In genomic region chr4:83503974-83504373, GRCh38 we compare ENCODE assay signal across 19 cellular contexts. TPM values are rescaled to one million over a fixed set of nuclear protein-coding genes. Genes with fewer than 3 reads are reported as not detected.
DNase-seq lines count a peak whose midpoint lies in the region; ATAC-seq and TF ChIP-seq lines count a peak whose summit lies in the region.
"Had no signal": no experiment of that assay in that cellular context is flagged by ENCODE, and none has a peak within 500 bp of the region (broad histone marks: within the 10 kb centered on the region; RNA-seq: fewer than 3 reads in every experiment).

No MANE protein-coding gene starts in this region.

- H3K9ac ChIP-seq in mammary epithelial cell (ENCODE audit: insufficient read depth, low read length), result no peak overlapping the region
- H3K9ac ChIP-seq in OCI-LY3 (ENCODE audit: low read length), result no peak overlapping the region
- H3K9ac ChIP-seq: KMS-11, neural progenitor cell had no signal

- CTCF ChIA-PET in mammary epithelial cell (lab: Charles Lee; ENCODE audit: low non-redundant PET), result no interaction called here
- CTCF ChIA-PET in MCF 10A (lab: Yijun Ruan, JAX), result interaction anchor here (0.6 kb wide), 2 partner anchors 167 to 1458 kb away, joined by 3 to 4 read pairs; no protein-coding TSS in a partner anchor

- H3K9me3 ChIP-seq in mammary epithelial cell (replicated peaks; ENCODE audit: insufficient read depth, low read length) (no peaks in the 10 kb centered on the region), OCI-LY3 (ENCODE audit: insufficient read depth, low read length) (no peaks in the 10 kb centered on the region), thyroid gland (no peaks in the 10 kb centered on the region)
- H3K9me3 ChIP-seq: breast epithelium, gastroesophageal sphincter, stomach had no signal

- H3K4me3 Mint-ChIP-seq in MCF 10A (ENCODE audit: unreplicated experiment), result no peak overlapping the region
- no peak overlapping the region for H3K4me3 Mint-ChIP-seq in activated naive CD4-positive, alpha-beta T cell treated with anti-CD3 and anti-CD28 coated beads, Interleukin-2, amount 50 U/mL, for 24 hours
- no peak overlapping the region for H3K4me3 Mint-ChIP-seq in glutamatergic neuron (ENCODE audit: unreplicated experiment)
- H3K4me3 Mint-ChIP-seq: neural progenitor cell had no signal

- dilution Hi-C loops in mammary epithelial cell (cut with HindIII; ENCODE audit: low sequenced_read_pairs), result loop anchor here (5.0 to 10.0 kb wide), 2 partner anchors 61 to 133 kb away; no protein-coding TSS in a partner anchor

- no peak for TF ChIP-seq POLR2A in thyroid gland (IDR thresholded peaks at IDR 0.05)

- H3K4me1 ChIP-seq in mammary epithelial cell (ENCODE audit: insufficient read depth, low read length), result no peaks in the 10 kb centered on the region
- peaks cover 8% of the 10 kb centered on the region for H3K4me1 ChIP-seq in OCI-LY3 (ENCODE audit: low read length)
- peaks cover 0 to 8% of the 10 kb centered on the region in 2 donors for H3K4me1 ChIP-seq in thyroid gland
- H3K4me1 ChIP-seq: breast epithelium, gastroesophageal sphincter, neural progenitor cell, stomach had no signal

- BruUV-seq in mammary epithelial cell (replicated peaks; lab: Mats Ljungman, UMichigan) (no TSS peak), MCF 10A (replicated peaks; lab: Mats Ljungman, UMichigan) (no TSS peak)

- no peaks in the 10 kb centered on the region for H3K4me1 Mint-ChIP-seq in MCF 10A (ENCODE audit: insufficient read depth, unreplicated experiment)
- H3K4me1 Mint-ChIP-seq in activated naive CD4-positive, alpha-beta T cell treated with anti-CD3 and anti-CD28 coated beads, Interleukin-2, amount 50 U/mL, for 24 hours, result peaks cover 15% of the 10 kb centered on the region
- no peaks in the 10 kb centered on the region for H3K4me1 Mint-ChIP-seq in glutamatergic neuron (ENCODE audit: low read depth, unreplicated experiment)
- H3K4me1 Mint-ChIP-seq: neural progenitor cell had no signal

- DNase-seq in mammary epithelial cell, result no peak
- DNase-seq in MCF 10A (ENCODE audit: unreplicated experiment), result no peak
- no peak for DNase-seq in thyroid gland
- no peak for DNase-seq in glutamatergic neuron
- DNase-seq: erythroblast, left colon, midbrain, NCI-H1092, NCI-H2081, NCI-H446 treated with DMSO at 0.1 percent for 48 hours, stomach had no signal

- no peak for ATAC-seq in HG03280 (IDR thresholded peaks at IDR 0.05; ENCODE audit: unreplicated experiment)
- ATAC-seq: gastroesophageal sphincter, SK-N-SH treated with all-trans-retinoic acid at 6 μM for 48 hours had no signal

- H3K4me2 ChIP-seq in mammary epithelial cell (ENCODE audit: insufficient read depth, low read depth, low read length), result no peak overlapping the region
- peak overlapping the region; percentile 44 for H3K4me2 ChIP-seq in OCI-LY3 (ENCODE audit: low read length)
- H3K4me2 ChIP-seq: KMS-11, neural progenitor cell had no signal

- H3K27ac Mint-ChIP-seq in MCF 10A (ENCODE audit: low read depth, unreplicated experiment) (no peak overlapping the region), glutamatergic neuron (ENCODE audit: unreplicated experiment) (no peak overlapping the region)
- peak overlapping the region; percentile 80 for H3K27ac Mint-ChIP-seq in activated naive CD4-positive, alpha-beta T cell treated with anti-CD3 and anti-CD28 coated beads, Interleukin-2, amount 50 U/mL, for 24 hours
- H3K27ac Mint-ChIP-seq: neural progenitor cell had no signal

- TF ChIP-seq CTCF in mammary epithelial cell (conservative IDR thresholded peaks at IDR 0.05 in 1 of 2, IDR thresholded peaks at IDR 0.05 in 1 of 2; ENCODE audit: extremely low read depth in 1 of 2, insufficient read depth in 1 of 2, low read depth in 1 of 2, low read length in 2 of 2), result no peak
- no peak for TF ChIP-seq CTCF in MCF 10A (IDR thresholded peaks at IDR 0.05; ENCODE audit: unreplicated experiment)
- no peak for TF ChIP-seq CTCF in OCI-LY3 (IDR thresholded peaks at IDR 0.05; ENCODE audit: low read depth, low read length)
- no peak for TF ChIP-seq CTCF in thyroid gland (IDR thresholded peaks at IDR 0.05)
- TF ChIP-seq CTCF in glutamatergic neuron (IDR thresholded peaks at IDR 0.05; ENCODE audit: partially characterized antibody, unreplicated experiment), result no peak

- H2AFZ ChIP-seq in mammary epithelial cell (ENCODE audit: low read depth, low read length) (peak overlapping the region; percentile 55), OCI-LY3 (ENCODE audit: low read depth, low read length) (peak overlapping the region; percentile 97)
- H2AFZ ChIP-seq: neural progenitor cell had no signal

- H3K27me3 Mint-ChIP-seq in MCF 10A (ENCODE audit: insufficient read depth, unreplicated experiment) (no peaks in the 10 kb centered on the region), glutamatergic neuron (ENCODE audit: unreplicated experiment) (no peaks in the 10 kb centered on the region)
- no peaks in the 10 kb centered on the region for H3K27me3 Mint-ChIP-seq in activated naive CD4-positive, alpha-beta T cell treated with anti-CD3 and anti-CD28 coated beads, Interleukin-2, amount 50 U/mL, for 24 hours

- intact Hi-C loops in mammary epithelial cell (cut with micrococcal nuclease) (no loop called here), MCF 10A (cut with micrococcal nuclease) (loop anchor here (10.0 kb wide), 1 partner anchor 271 kb away; no protein-coding TSS in a partner anchor), thyroid gland (cut with DNase I) (loop anchor here (10.0 kb wide), 1 partner anchor 1001 kb away; no protein-coding TSS in a partner anchor)

- H3K36me3 Mint-ChIP-seq in MCF 10A (ENCODE audit: insufficient read depth, unreplicated experiment), result no peaks in the 10 kb centered on the region
- no peaks in the 10 kb centered on the region for H3K36me3 Mint-ChIP-seq in activated naive CD4-positive, alpha-beta T cell treated with anti-CD3 and anti-CD28 coated beads, Interleukin-2, amount 50 U/mL, for 24 hours
- H3K36me3 Mint-ChIP-seq in glutamatergic neuron (ENCODE audit: unreplicated experiment), result no peaks in the 10 kb centered on the region
- H3K36me3 Mint-ChIP-seq: neural progenitor cell had no signal

- H3K27me3 ChIP-seq in mammary epithelial cell (ENCODE audit: insufficient read depth, low read length) (no peaks in the 10 kb centered on the region), OCI-LY3 (ENCODE audit: low read depth, low read length) (no peaks in the 10 kb centered on the region), thyroid gland (no peaks in the 10 kb centered on the region)
- H3K27me3 ChIP-seq: breast epithelium, gastroesophageal sphincter, neural progenitor cell, stomach had no signal

- H3K36me3 ChIP-seq in mammary epithelial cell (ENCODE audit: insufficient read depth, low read length), result no peaks in the 10 kb centered on the region
- no peaks in the 10 kb centered on the region for H3K36me3 ChIP-seq in OCI-LY3 (replicated peaks; ENCODE audit: low read depth, low read length)
- no peaks in the 10 kb centered on the region for H3K36me3 ChIP-seq in thyroid gland
- H3K36me3 ChIP-seq: breast epithelium, gastroesophageal sphincter, neural progenitor cell, stomach had no signal

- H3K9me3 Mint-ChIP-seq in MCF 10A (ENCODE audit: unreplicated experiment) (no peaks in the 10 kb centered on the region), glutamatergic neuron (ENCODE audit: unreplicated experiment) (no peaks in the 10 kb centered on the region)
- no peaks in the 10 kb centered on the region for H3K9me3 Mint-ChIP-seq in activated naive CD4-positive, alpha-beta T cell treated with anti-CD3 and anti-CD28 coated beads, Interleukin-2, amount 50 U/mL, for 24 hours
- H3K9me3 Mint-ChIP-seq: neural progenitor cell had no signal

- H3K79me2 ChIP-seq in mammary epithelial cell (ENCODE audit: insufficient read depth, low read length) (no peaks in the 10 kb centered on the region), OCI-LY3 (ENCODE audit: low read length) (no peaks in the 10 kb centered on the region)

- no peaks in the 10 kb centered on the region for H4K20me1 ChIP-seq in mammary epithelial cell (ENCODE audit: insufficient read depth, low read length)
- H4K20me1 ChIP-seq in OCI-LY3 (ENCODE audit: insufficient read depth, low read length), result no peaks in the 10 kb centered on the region

- H3K27ac ChIP-seq in mammary epithelial cell (ENCODE audit: insufficient read depth, low read depth, low read length) (no peak overlapping the region), OCI-LY3 (ENCODE audit: low read length) (no peak overlapping the region), thyroid gland (peak overlapping the region in 2 of 3 donors; percentile 22 to 26)
- H3K27ac ChIP-seq: breast epithelium, gastroesophageal sphincter, KMS-11, neural progenitor cell, stomach had no signal

- POLR2A ChIA-PET in MCF 10A (lab: Yijun Ruan, JAX), result no interaction called here

- H3K4me3 ChIP-seq in mammary epithelial cell (replicated peaks in 1 of 3; ENCODE audit: insufficient read depth in 1 of 3, low read depth in 2 of 3, low read length in 3 of 3), result no peak overlapping the region
- H3K4me3 ChIP-seq in OCI-LY3 (ENCODE audit: low read length), result no peak overlapping the region
- no peak overlapping the region for H3K4me3 ChIP-seq in thyroid gland (replicated peaks in 1 of 3)
- H3K4me3 ChIP-seq: breast epithelium, gastroesophageal sphincter, neural progenitor cell, stomach had no signal

- in situ Hi-C loops in mammary epithelial cell (cut with MboI; ENCODE audit: low sequenced_read_pairs in 2 of 2), result loop anchor here in 1 of 2 donors (25.0 kb wide), 1 partner anchor 258 kb away; no protein-coding TSS in a partner anchor

RNA-seq across cellular contexts. Expression of gene ABRAXAS1, which starts 19.1 kb away (rescaled TPM):
- total RNA-seq in mammary epithelial cell (1 to 10 TPM; 5.2 to 6.7 TPM), MCF 10A (2022) (5.7 and 7.3 TPM in 2 replicates), thyroid gland (10 to 100 TPM; 14.0 to 26.5 (median 18.3) TPM), glutamatergic neuron (ENCODE audit: unreplicated experiment) (16.0 TPM)
- 2.5 TPM for polyA plus RNA-seq in mammary epithelial cell
- polyA minus RNA-seq in mammary epithelial cell, result 0.36 TPM

RNA-seq across cellular contexts. Expression of gene GPAT3, which starts 31.9 kb away (rescaled TPM):
- total RNA-seq in mammary epithelial cell, result 10 to 100 TPM in 1 of 2 donors, 1 to 10 TPM in 1; 8.3 to 20.0 TPM
- 11.3 TPM for polyA plus RNA-seq in mammary epithelial cell
- polyA minus RNA-seq in mammary epithelial cell, result 16.2 TPM
- total RNA-seq in MCF 10A (2022), result 0.30 and 0.56 TPM in 2 replicates
- 10 to 100 TPM; 38.3 to 73.5 (median 62.9) TPM for total RNA-seq in thyroid gland
- not detected for total RNA-seq in glutamatergic neuron (ENCODE audit: unreplicated experiment)

RNA-seq across cellular contexts. Expression of gene MRPS18C, which starts 48.1 kb away (rescaled TPM):
- 10 to 100 TPM; 10.8 to 59.5 TPM for total RNA-seq in mammary epithelial cell
- polyA plus RNA-seq in mammary epithelial cell, result 23.3 TPM
- 42.2 TPM for polyA minus RNA-seq in mammary epithelial cell
- total RNA-seq in MCF 10A (2022), result 93.0 and 106 TPM in 2 replicates
- 10 to 100 TPM; 21.6 to 25.9 (median 22.3) TPM for total RNA-seq in thyroid gland
- total RNA-seq in glutamatergic neuron (ENCODE audit: unreplicated experiment), result 27.3 TPM

RNA-seq across cellular contexts. Expression of gene HELQ, which starts 48.4 kb away (rescaled TPM):
- total RNA-seq in mammary epithelial cell, result 10 to 100 TPM; 13.4 to 16.0 TPM
- polyA plus RNA-seq in mammary epithelial cell, result 6.3 TPM
- 19.3 TPM for polyA minus RNA-seq in mammary epithelial cell
- 12.8 and 14.4 TPM in 2 replicates for total RNA-seq in MCF 10A (2022)
- total RNA-seq in thyroid gland, result 10 to 100 TPM; 20.6 to 39.9 (median 28.5) TPM
- 11.7 TPM for total RNA-seq in glutamatergic neuron (ENCODE audit: unreplicated experiment)

Comparison
In these comparisons a context has a peak if more than half of its experiments do, and no peak if none do; other contexts are left out.
1. H3K27ac ChIP-seq: peak in thyroid gland (2 of 3); none in mammary epithelial cell (single experiment) and OCI-LY3 (single experiment).